ENCODE assay signal across 8 cellular contexts in the genomic region with DNA sequence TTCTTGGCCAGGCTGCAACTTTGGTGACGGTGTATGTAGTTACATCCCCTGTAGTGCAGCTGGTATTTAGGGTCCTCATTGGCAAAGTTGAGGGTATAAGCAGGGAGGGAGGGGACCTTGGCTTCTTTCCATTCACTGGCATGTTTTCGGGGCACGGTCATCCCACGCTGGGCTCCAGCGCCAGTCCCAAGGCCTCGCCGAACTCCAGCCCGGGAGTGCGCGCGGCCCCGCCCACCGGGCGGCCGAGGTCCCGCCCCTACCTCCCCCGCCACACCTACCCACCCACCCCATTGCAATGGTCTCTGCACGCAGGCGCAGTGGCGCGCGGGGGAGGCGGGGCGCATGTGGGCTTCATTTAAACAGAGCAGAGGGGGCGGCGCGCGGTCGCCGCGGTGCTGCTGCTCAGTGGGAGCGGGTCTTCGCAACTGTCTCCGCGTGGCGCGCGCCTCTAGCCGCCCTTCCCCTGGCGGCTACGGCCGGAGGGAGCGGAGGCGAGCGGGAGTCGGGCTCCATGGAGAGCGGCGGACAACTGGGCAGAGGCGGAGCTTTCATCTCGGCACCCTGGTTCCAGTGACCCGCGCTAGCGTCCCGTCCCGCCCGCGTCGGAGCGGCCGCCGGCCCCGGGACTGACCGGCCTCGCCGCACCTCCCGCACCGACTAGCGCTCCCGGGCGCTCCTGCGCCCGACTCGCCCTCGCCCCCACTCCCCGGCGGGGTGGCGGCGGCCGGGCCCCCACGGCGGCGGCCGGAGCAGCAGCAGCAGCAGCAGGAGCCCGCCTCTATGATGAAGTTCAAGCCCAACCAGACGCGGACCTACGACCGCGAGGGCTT. TPM values are rescaled to one million over a fixed set of nuclear protein-coding genes. Genes with fewer than 3 reads are reported as not detected.
A peak's percentile ranks its signal among the peaks of the same experiment; 100 is the strongest.
DNase-seq lines count a peak whose midpoint lies in the region; ATAC-seq, FAIRE-seq and TF ChIP-seq lines count a peak whose summit lies in the region.
"Not testable (repeated sequence)": the region's sequence is repeated elsewhere in the genome, so short reads cannot be mapped to it uniquely, and the experiment has no call there.

Gene NUDT4 (plus strand): TSS at position 383 of the 830 bp plus-strand sequence. CDS start 398 bp downstream, at position 781.

- ATAC-seq in GM21528 (IDR thresholded peaks at IDR 0.05; ENCODE audit: low FRiP score, unreplicated experiment) (peak; percentile 70), IMR-90 (ENCODE audit: low read depth) (peak; percentile 83)

- FAIRE-seq in D721Med (lab: Jason Lieb, UNC), result not testable (repeated sequence)
- peak; percentile 90 for FAIRE-seq in endothelial cell of umbilical vein (lab: Jason Lieb, UNC)

- peak within 1 kb of the TSS; percentile 97 for H2BK20ac ChIP-seq in IMR-90 (ENCODE audit: low read depth, low read length)

- not testable (repeated sequence) for TF ChIP-seq RAD21 in IMR-90 (IDR thresholded peaks at IDR 0.05; ENCODE audit: low read length)

- POLR2A ChIA-PET in IMR-90 (lab: Charles Lee; ENCODE audit: unreplicated experiment); endothelial cell of umbilical vein (lab: Charles Lee): not testable (repeated sequence)
- POLR2A ChIA-PET in OCI-LY7 (lab: Charles Lee), result interaction anchor here (0.7 to 1.5 kb wide), 3 partner anchors 14 to 186 kb away, joined by 4 to 12 read pairs (median 6); no protein-coding TSS in a partner anchor

- peak within 1 kb of the TSS; percentile 98 for H3K4me3 ChIP-seq in IMR-90 (ENCODE audit: insufficient read depth, low read depth, low read length)
- H3K4me3 ChIP-seq in OCI-LY7 (ENCODE audit: low read depth, low read length, poor library complexity, severe bottlenecking), result peak within 1 kb of the TSS; percentile 75
- peak within 1 kb of the TSS; percentile 71 to 99 (median 95) for H3K4me3 ChIP-seq in endothelial cell of umbilical vein (replicated peaks in 1 of 3; ENCODE audit: insufficient read depth in 1 of 3, low read depth in 1 of 3, low read length in 3 of 3)
- peak within 1 kb of the TSS; percentile 66 for H3K4me3 ChIP-seq in mononuclear cell (ENCODE audit: low read length)

- BruUV-seq in IMR-90 (replicated peaks; lab: Mats Ljungman, UMichigan); OCI-LY7 (replicated peaks; lab: Mats Ljungman, UMichigan); endothelial cell of umbilical vein (replicated peaks; lab: Mats Ljungman, UMichigan): not testable (repeated sequence)

- H4K20me1 ChIP-seq in IMR-90 (ENCODE audit: insufficient read depth, low read length) (peaks cover 28% of the 10 kb centered on the region), OCI-LY7 (ENCODE audit: insufficient read depth, low read length) (peaks cover 27% of the 10 kb centered on the region)
- not testable (repeated sequence) for H4K20me1 ChIP-seq in endothelial cell of umbilical vein (replicated peaks; ENCODE audit: control insufficient read depth, extremely low read depth, insufficient read depth, low read length)

- H2BK15ac ChIP-seq in IMR-90 (ENCODE audit: low read depth, low read length), result peak within 1 kb of the TSS; percentile 71; the same call in 2 of the 3 replicates

- peak within 1 kb of the TSS; percentile 97 for H2BK120ac ChIP-seq in IMR-90 (ENCODE audit: low read depth, low read length)

- peak within 1 kb of the TSS; percentile 87 for H4K5ac ChIP-seq in IMR-90 (ENCODE audit: low read depth, low read length)

- peak within 1 kb of the TSS; percentile 48 to 92 for H4K8ac ChIP-seq in IMR-90 (ENCODE audit: low read depth in 2 of 2, low read length in 2 of 2)

- not testable (repeated sequence) for H3K9me1 ChIP-seq in IMR-90 (ENCODE audit: insufficient read depth, low read length); endothelial cell of umbilical vein (replicated peaks; ENCODE audit: control insufficient read depth, extremely low read depth, insufficient read depth, low read length)

- CTCF ChIA-PET in IMR-90 (lab: Yijun Ruan, JAX); OCI-LY7 (lab: Charles Lee; ENCODE audit: unreplicated experiment): not testable (repeated sequence)
- CTCF ChIA-PET in endothelial cell of umbilical vein (lab: Charles Lee), result interaction anchor here (0.5 to 2.6 kb wide), 3 partner anchors 287 to 418 kb away, joined by 3 to 12 read pairs (median 4); no protein-coding TSS in a partner anchor

- H3K18ac ChIP-seq in IMR-90 (ENCODE audit: low read depth, low read length), result peak within 1 kb of the TSS; percentile 97

- peak within 1 kb of the TSS; percentile 99 for H3K23ac ChIP-seq in IMR-90 (ENCODE audit: low read depth, low read length)

- H3K27ac ChIP-seq in IMR-90 (ENCODE audit: insufficient read depth, low read length) (peak within 1 kb of the TSS; percentile 84), OCI-LY7 (ENCODE audit: low read depth, low read length, poor library complexity, severe bottlenecking) (peak within 1 kb of the TSS; percentile 71), endothelial cell of umbilical vein (ENCODE audit: insufficient read depth, low read depth, low read length) (peak within 1 kb of the TSS; percentile 79)

- in situ Hi-C loops in IMR-90 (cut with MboI; ENCODE audit: low sequenced_read_pairs), result not testable (repeated sequence)

- dilution Hi-C loops in IMR-90 (cut with HindIII; ENCODE audit: low sequenced_read_pairs, unreplicated experiment) (loop anchor here (25.0 kb wide), 1 partner anchor 390 kb away; no protein-coding TSS in a partner anchor), endothelial cell of umbilical vein (cut with MboI; ENCODE audit: extremely low pct_ligation_motif_present, low sequenced_read_pairs) (loop anchor here (25.0 kb wide), 1 partner anchor 365 kb away; no protein-coding TSS in a partner anchor)

- H3K27me3 ChIP-seq in IMR-90 (ENCODE audit: control insufficient read depth, insufficient read depth, low read length); endothelial cell of umbilical vein (ENCODE audit: control insufficient read depth in 2 of 2, insufficient read depth in 2 of 2, low read length in 2 of 2); mononuclear cell (ENCODE audit: insufficient read depth, low read length): not testable (repeated sequence)

- H2AFZ ChIP-seq in IMR-90 (replicated peaks; ENCODE audit: low read length, poor library complexity), result peak within 1 kb of the TSS; percentile 99
- H2AFZ ChIP-seq in OCI-LY7 (ENCODE audit: low read length), result peak within 1 kb of the TSS; percentile 71
- H2AFZ ChIP-seq in endothelial cell of umbilical vein (ENCODE audit: low read depth, low read length), result peak within 1 kb of the TSS; percentile 99

- H3K79me1 ChIP-seq in IMR-90 (ENCODE audit: low read depth in 1 of 2, low read length in 2 of 2), result peaks cover 0 to 25% of the 10 kb centered on the region in 2 experiments; a peak in 3 of 4 replicates

- 0% methylated on average over 4 of the region's 89 CpGs; no CpG with 5 or more reads in 1 of the 2 experiments for WGBS in IMR-90 (ENCODE audit: extremely low coverage in 2 of 2, insufficient read length in 1 of 2), 2 experiments

- peak within 1 kb of the TSS; percentile 41 for H2AK5ac ChIP-seq in IMR-90 (ENCODE audit: low read depth, low read length)

- DNase-seq in D721Med (ENCODE audit: insufficient read length, low spot score), result peak; percentile 81
- peak; percentile 91 for DNase-seq in IMR-90
- peak; percentile 95 for DNase-seq in OCI-LY7 (ENCODE audit: low spot score)
- peak; percentile 98 for DNase-seq in activated CD8-positive, alpha-beta memory T cell treated with anti-CD3 and anti-CD28 coated beads, Interleukin-2, amount 50 U/mL, for 48 hours
- DNase-seq in endothelial cell of umbilical vein (ENCODE audit: low read depth, low spot score), result peak; percentile 94
- DNase-seq in stimulated activated CD8-positive, alpha-beta memory T cell treated with anti-CD3 and anti-CD28 coated beads, Interleukin-2, amount 100 ng/mL, for 48 hours (ENCODE audit: low read depth in 2 of 2), result peak; percentile 96 to 98

- H4K91ac ChIP-seq in IMR-90 (ENCODE audit: insufficient read depth, low read depth, low read length), result peak within 1 kb of the TSS; percentile 88

- H3K14ac ChIP-seq in IMR-90 (replicated peaks; ENCODE audit: low read depth, low read length), result peak within 1 kb of the TSS; percentile 99

- peak within 1 kb of the TSS; percentile 95 for H2BK5ac ChIP-seq in IMR-90 (ENCODE audit: low read depth, low read length, poor library complexity, severe bottlenecking)

- H3K9me3 ChIP-seq in IMR-90 (ENCODE audit: control insufficient read depth, insufficient read depth, low read length); OCI-LY7 (ENCODE audit: low read length); endothelial cell of umbilical vein (replicated peaks; ENCODE audit: control insufficient read depth, insufficient read depth, low read length); mononuclear cell (ENCODE audit: low read depth, low read length): not testable (repeated sequence)

- intact Hi-C loops in IMR-90 (cut with micrococcal nuclease) (loop anchor here (1.0 to 5.0 kb wide), 3 partner anchors 135 to 250 kb away; no protein-coding TSS in a partner anchor), OCI-LY7 (cut with micrococcal nuclease; ENCODE audit: unreplicated experiment) (loop anchor here (2.0 to 5.0 kb wide), 2 partner anchors 130 to 449 kb away; partner anchors contain the start of gene EEA1), endothelial cell of umbilical vein (cut with micrococcal nuclease) (loop anchor here (1.0 to 10.0 kb wide), 6 partner anchors 153 to 448 kb away; partner anchors contain the start of gene EEA1)

- H3K56ac ChIP-seq in IMR-90 (ENCODE audit: extremely low read depth, insufficient read depth, low read length), result peak within 1 kb of the TSS; percentile 93

- TF ChIP-seq POLR2A in IMR-90 (IDR thresholded peaks at IDR 0.05; ENCODE audit: low read depth, low read length), result peak; percentile 87
- peak; percentile 87 for TF ChIP-seq POLR2A in endothelial cell of umbilical vein (IDR thresholded peaks at IDR 0.05; ENCODE audit: low read depth, low read length)

- peak within 1 kb of the TSS; percentile 80 for H2AK9ac ChIP-seq in IMR-90 (replicated peaks; ENCODE audit: low read depth, low read length, poor library complexity)

- H3K9ac ChIP-seq in IMR-90 (ENCODE audit: low read depth, low read length), result peak within 1 kb of the TSS; percentile 99
- peak within 1 kb of the TSS; percentile 96 for H3K9ac ChIP-seq in endothelial cell of umbilical vein (replicated peaks; ENCODE audit: extremely low read depth, insufficient read depth, low read length)

- not testable (repeated sequence) for H3K9me2 ChIP-seq in OCI-LY7 (ENCODE audit: insufficient read depth, low read length)

- H3K4ac ChIP-seq in IMR-90 (ENCODE audit: low read depth, low read length), result peak within 1 kb of the TSS; percentile 99

- not testable (repeated sequence) for H3K36me3 ChIP-seq in IMR-90 (ENCODE audit: control insufficient read depth, insufficient read depth, low read length); OCI-LY7 (ENCODE audit: insufficient read depth, low read length); endothelial cell of umbilical vein (ENCODE audit: control insufficient read depth in 2 of 2, extremely low read depth in 1 of 2, insufficient read depth in 2 of 2, low read length in 2 of 2)

- H3K79me2 ChIP-seq in OCI-LY7 (ENCODE audit: insufficient read depth, low read depth, low read length), result peaks cover 45% of the 10 kb centered on the region
- H3K79me2 ChIP-seq in endothelial cell of umbilical vein (ENCODE audit: control insufficient read depth, insufficient read depth, low read length), result peaks cover 46% of the 10 kb centered on the region

- TF ChIP-seq CTCF in D721Med (IDR thresholded peaks at IDR 0.05; ENCODE audit: insufficient read depth, missing control alignments); OCI-LY7 (conservative IDR thresholded peaks at IDR 0.05; ENCODE audit: low read length); endothelial cell of umbilical vein (IDR thresholded peaks at IDR 0.05; ENCODE audit: extremely low read depth in 1 of 2, insufficient read depth in 1 of 2, low read depth in 1 of 2, low read length in 2 of 2): not testable (repeated sequence)
- TF ChIP-seq CTCF in IMR-90 (conservative IDR thresholded peaks at IDR 0.05; ENCODE audit: low read depth, low read length), result 0 out of 2 replicates have a peak, but pooled peaks have one; percentile 1

- peaks cover 12% of the 10 kb centered on the region for H3K4me1 ChIP-seq in IMR-90 (ENCODE audit: control insufficient read depth, insufficient read depth, low read length)
- peaks cover 23% of the 10 kb centered on the region for H3K4me1 ChIP-seq in OCI-LY7 (ENCODE audit: insufficient read depth, low read length, poor library complexity, severe bottlenecking)
- peaks cover 26% of the 10 kb centered on the region for H3K4me1 ChIP-seq in endothelial cell of umbilical vein (ENCODE audit: control insufficient read depth, extremely low read depth, insufficient read depth, low read length)
- peaks cover 48% of the 10 kb centered on the region for H3K4me1 ChIP-seq in mononuclear cell (ENCODE audit: insufficient read depth, low read length)

- H3K4me2 ChIP-seq in IMR-90 (ENCODE audit: low read depth, low read length) (peak within 1 kb of the TSS; percentile 99), OCI-LY7 (ENCODE audit: low read length) (peak within 1 kb of the TSS; percentile 78), endothelial cell of umbilical vein (ENCODE audit: insufficient read depth, low read length) (peak within 1 kb of the TSS; percentile 91)

RNA-seq across cellular contexts. Expression of gene NUDT4, which starts in this region (rescaled TPM):
- total RNA-seq in IMR-90 (2012; rRNA removed), result 25.6 and 61.9 TPM in 2 replicates
- 17.8 and 23.6 TPM in 2 replicates for polyA plus RNA-seq in IMR-90 (2012; rRNA removed)
- polyA plus RNA-seq in IMR-90 (2012; cell fraction: cytosol; rRNA removed), result 6.2 and 9.8 TPM in 2 replicates
- 5.4 and 9.6 TPM in 2 replicates for polyA plus RNA-seq in IMR-90 (2012; cell fraction: nucleus; rRNA removed; ENCODE audit: low replicate concordance)
- 20.3 and 26.4 TPM in 2 replicates for total RNA-seq in OCI-LY7 (2014; rRNA removed; shearing (Covaris generic))
- total RNA-seq in OCI-LY7 (2022), result 32.4 and 32.5 TPM in 2 replicates
- 161 and 166 TPM in 2 replicates for total RNA-seq in endothelial cell of umbilical vein
- 66.2 and 76.0 TPM in 2 replicates for polyA plus RNA-seq in endothelial cell of umbilical vein
- polyA plus RNA-seq in endothelial cell of umbilical vein (2011; cell fraction: cytosol; rRNA removed), result 82.8 and 85.2 TPM in 2 replicates
- polyA plus RNA-seq in endothelial cell of umbilical vein (2011; cell fraction: nucleus; rRNA removed), result 50.9 and 85.5 TPM in 2 replicates
- 143 and 158 TPM in 2 replicates for polyA plus RNA-seq in endothelial cell of umbilical vein (2012)
- 77.6 and 95.0 TPM in 2 replicates for polyA minus RNA-seq in endothelial cell of umbilical vein
- 19.4 TPM for polyA minus RNA-seq in endothelial cell of umbilical vein (2011; cell fraction: cytosol; rRNA and poly(A)+ RNA removed)
- 96.4 and 139 TPM in 2 replicates for polyA minus RNA-seq in endothelial cell of umbilical vein (2011; cell fraction: nucleus; rRNA and poly(A)+ RNA removed)
- 87.6 TPM for total RNA-seq in mononuclear cell

Comparison
In these comparisons a context has a peak if more than half of its experiments do, and no peak if none do; other contexts are left out.
1. Peak in every context shown above with its lines: DNase-seq, ATAC-seq, H3K4me3 ChIP-seq and H3K27ac ChIP-seq.